13 cellular contexts compared by ENCODE assay signal in genomic region chr11:121476379-121477032, GRCh38. TPM values are rescaled to one million over a fixed set of nuclear protein-coding genes. Genes with fewer than 3 reads are reported as not detected.
A peak's percentile ranks its signal among the peaks of the same experiment; 100 is the strongest.
DNase-seq lines count a peak whose midpoint lies in the region; ATAC-seq, FAIRE-seq and TF ChIP-seq lines count a peak whose summit lies in the region.
"Had no signal": no experiment of that assay in that cellular context is flagged by ENCODE, and none has a peak within 500 bp of the region (broad histone marks: within the 10 kb centered on the region; RNA-seq: fewer than 3 reads in every experiment).

No MANE protein-coding gene starts in this region.

- CTCF ChIA-PET in Panc1 (lab: Charles Lee) = no interaction called here

- no peak for TF ChIP-seq POLR2A in gastroesophageal sphincter (IDR thresholded peaks at IDR 0.05)

- H3K36me3 ChIP-seq in Panc1 (ENCODE audit: control insufficient read depth, insufficient read depth, low read length) (no peaks in the 10 kb centered on the region), keratinocyte (ENCODE audit: control insufficient read depth in 2 of 2, extremely low read depth in 1 of 2, insufficient read depth in 2 of 2, low read length in 2 of 2) (peaks cover 0 to 3% of the 10 kb centered on the region in 2 experiments), gastroesophageal sphincter (peaks cover 0 to 11% of the 10 kb centered on the region in 2 donors)
- H3K36me3 ChIP-seq: gastrocnemius medialis, left ventricle myocardium inferior had no signal

- intact Hi-C loops in Panc1 (cut with micrococcal nuclease; ENCODE audit: unreplicated experiment) = no loop called here

- H3K4me2 ChIP-seq in keratinocyte (ENCODE audit: control insufficient read depth, extremely low read depth, insufficient read depth, low read depth, low read length) = no peak overlapping the region

- H3K27me3 ChIP-seq in Panc1 (ENCODE audit: control insufficient read depth, insufficient read depth, low read length) (no peaks in the 10 kb centered on the region), keratinocyte (ENCODE audit: control insufficient read depth, extremely low read depth, insufficient read depth, low read length) (no peaks in the 10 kb centered on the region), gastroesophageal sphincter (no peaks in the 10 kb centered on the region)
- H3K27me3 ChIP-seq: gastrocnemius medialis had no signal

- no peaks in the 10 kb centered on the region for H3K79me2 ChIP-seq in keratinocyte (ENCODE audit: control insufficient read depth, insufficient read depth, low read length)

- H3K4me3 ChIP-seq in Panc1 (ENCODE audit: low read depth in 2 of 2, low read length in 2 of 2) (no peak overlapping the region), keratinocyte (ENCODE audit: control insufficient read depth in 2 of 3, extremely low read depth in 1 of 3, insufficient read depth in 2 of 3, low read depth in 1 of 3, low read length in 3 of 3) (no peak overlapping the region), gastroesophageal sphincter (no peak overlapping the region)
- H3K4me3 ChIP-seq: gastrocnemius medialis, left ventricle myocardium inferior had no signal

- H3K4me1 Mint-ChIP-seq in stimulated activated naive CD8-positive, alpha-beta T cell treated with anti-CD3 and anti-CD28 coated beads, Interleukin-15, Interleukin-2, amounts not matched to agents 100 ng/mL and 50 ng/mL, for 24 hours (ENCODE audit: low read depth) = peaks cover 76% of the 10 kb centered on the region

- no peaks in the 10 kb centered on the region for H3K9me1 ChIP-seq in keratinocyte (ENCODE audit: control insufficient read depth, extremely low read depth, insufficient read depth, low read length)

- TF ChIP-seq CTCF in Panc1 (IDR thresholded peaks at IDR 0.05) (no peak), keratinocyte (optimal IDR thresholded peaks at IDR 0.05 in 1 of 3, IDR thresholded peaks at IDR 0.05 in 1 of 3, conservative IDR thresholded peaks at IDR 0.05 in 1 of 3; ENCODE audit: extremely low read depth in 1 of 3, insufficient read depth in 2 of 3, low read length in 3 of 3) (no peak), gastroesophageal sphincter (IDR thresholded peaks at IDR 0.05) (no peak), D721Med (IDR thresholded peaks at IDR 0.05; ENCODE audit: insufficient read depth, missing control alignments) (no peak)

- POLR2A ChIA-PET in Panc1 (lab: Charles Lee) = no interaction called here

- no TSS peak for BruUV-seq in Panc1 (replicated peaks; lab: Mats Ljungman, UMichigan)

- H3K9me3 Mint-ChIP-seq in stimulated activated naive CD8-positive, alpha-beta T cell treated with anti-CD3 and anti-CD28 coated beads, Interleukin-15, Interleukin-2, amounts not matched to agents 100 ng/mL and 50 ng/mL, for 24 hours = no peaks in the 10 kb centered on the region

- H3K27ac Mint-ChIP-seq in stimulated activated naive CD8-positive, alpha-beta T cell treated with anti-CD3 and anti-CD28 coated beads, Interleukin-15, Interleukin-2, amounts not matched to agents 100 ng/mL and 50 ng/mL, for 24 hours = peak overlapping the region; percentile 54

- no peaks in the 10 kb centered on the region for H3K27me3 Mint-ChIP-seq in stimulated activated naive CD8-positive, alpha-beta T cell treated with anti-CD3 and anti-CD28 coated beads, Interleukin-15, Interleukin-2, amounts not matched to agents 100 ng/mL and 50 ng/mL, for 24 hours

- H2AFZ ChIP-seq in keratinocyte (ENCODE audit: control insufficient read depth, low read length) = no peak overlapping the region

- no peaks in the 10 kb centered on the region for H4K20me1 ChIP-seq in keratinocyte (ENCODE audit: control insufficient read depth, extremely low read depth, insufficient read depth, low read length)

- dilution Hi-C loops in keratinocyte (cut with MboI; ENCODE audit: extremely low pct_ligation_motif_present, low sequenced_read_pairs) = no loop called here

- ATAC-seq in stimulated activated naive CD8-positive, alpha-beta T cell treated with anti-CD3 and anti-CD28 coated beads, Interleukin-15, Interleukin-2, amounts not matched to agents 100 U/mL and 50 U/mL, for 24 hours = no peak
- ATAC-seq in Panc1 (no peak), GM18858 (IDR thresholded peaks at IDR 0.05; ENCODE audit: unreplicated experiment) (no peak), gastroesophageal sphincter (no peak)
- ATAC-seq: gastrocnemius medialis, SK-N-SH treated with all-trans-retinoic acid at 6 μM for 48 hours had no signal

- H3K4me1 ChIP-seq in Panc1 (ENCODE audit: control insufficient read depth, insufficient read depth, low read length) (no peaks in the 10 kb centered on the region), keratinocyte (ENCODE audit: control insufficient read depth, extremely low read depth, insufficient read depth, low read length) (peaks cover 10% of the 10 kb centered on the region), gastroesophageal sphincter (peaks cover 0 to 13% (median 0%) of the 10 kb centered on the region in 3 donors)
- H3K4me1 ChIP-seq: gastrocnemius medialis had no signal

- DNase-seq in stimulated activated naive CD8-positive, alpha-beta T cell treated with anti-CD3 and anti-CD28 coated beads, Interleukin-15, Interleukin-2, amounts not matched to agents 100 U/mL and 50 U/mL, for 24 hours = no peak
- DNase-seq in Panc1 (ENCODE audit: low read depth, low spot score) = no peak
- DNase-seq in keratinocyte (ENCODE audit: low read depth, low spot score) = no peak
- peak; percentile 22 for DNase-seq in urothelium cell line (ENCODE audit: low spot score)
- DNase-seq in D721Med (ENCODE audit: insufficient read length, low spot score) = no peak
- DNase-seq: activated CD4-positive, alpha-beta T cell treated with anti-CD3 and anti-CD28 coated beads, Interleukin-2, amount 50 U/mL, for 4 hours; gastrocnemius medialis; left ventricle myocardium inferior had no signal

- H3K27ac ChIP-seq in Panc1 (ENCODE audit: low read length) (0 out of 2 replicates have a peak overlapping the region, but pooled peaks have one; percentile 31), keratinocyte (ENCODE audit: control insufficient read depth, insufficient read depth, low read length) (peak overlapping the region; percentile 33), gastroesophageal sphincter (no peak overlapping the region)
- H3K27ac ChIP-seq: gastrocnemius medialis, left ventricle myocardium inferior had no signal

- WGBS in gastroesophageal sphincter (ENCODE audit: low coverage in 1 of 2), 2 donors = 61 to 70% methylated on average over 2 to 4 of the region's 5 CpGs

- FAIRE-seq in keratinocyte (lab: Jason Lieb, UNC) (peak; percentile 94), urothelium cell line (lab: Jason Lieb, UNC) (no peak), D721Med (lab: Jason Lieb, UNC) (no peak)
- FAIRE-seq: GM18507 had no signal

- no peaks in the 10 kb centered on the region for H3K9me3 ChIP-seq in Panc1 (ENCODE audit: control insufficient read depth, insufficient read depth, low read depth, low read length)
- H3K9me3 ChIP-seq in keratinocyte (ENCODE audit: control insufficient read depth, low read depth, low read length) = no peaks in the 10 kb centered on the region
- H3K9me3 ChIP-seq in gastroesophageal sphincter = no peaks in the 10 kb centered on the region
- H3K9me3 ChIP-seq: gastrocnemius medialis, left ventricle myocardium inferior had no signal

- TF ChIP-seq EP300 in gastroesophageal sphincter (IDR thresholded peaks at IDR 0.05) = no peak

- no peak overlapping the region for H3K4me3 Mint-ChIP-seq in stimulated activated naive CD8-positive, alpha-beta T cell treated with anti-CD3 and anti-CD28 coated beads, Interleukin-15, Interleukin-2, amounts not matched to agents 100 ng/mL and 50 ng/mL, for 24 hours

- no peak overlapping the region for H3K9ac ChIP-seq in keratinocyte (ENCODE audit: control insufficient read depth, extremely low read depth, insufficient read depth, low read length)

- in situ Hi-C loops in Panc1 (cut with HindIII; ENCODE audit: low pct_unique_long_range_greater_than_20kb, low sequenced_read_pairs) = no loop called here

- peaks cover 30% of the 10 kb centered on the region for H3K36me3 Mint-ChIP-seq in stimulated activated naive CD8-positive, alpha-beta T cell treated with anti-CD3 and anti-CD28 coated beads, Interleukin-15, Interleukin-2, amounts not matched to agents 100 ng/mL and 50 ng/mL, for 24 hours (ENCODE audit: low read depth)

RNA-seq across cellular contexts. Expression of gene SORL1, which starts 24.4 kb away (rescaled TPM):
- 36.3 TPM for total RNA-seq in Panc1 (2021; ENCODE audit: unreplicated experiment)
- polyA plus RNA-seq in Panc1 (2012; ENCODE audit: insufficient read length) = 30.4 TPM
- 38.9 to 81.8 TPM (median 46.1 TPM) in 3 replicates for polyA plus RNA-seq in keratinocyte
- polyA plus RNA-seq in keratinocyte (2011; ENCODE audit: low read depth) = 6.3 TPM
- polyA plus RNA-seq in keratinocyte (2011; cell fraction: cytosol; rRNA removed) = 16.3 and 21.8 TPM in 2 replicates
- 93.7 and 110 TPM in 2 replicates for polyA plus RNA-seq in keratinocyte (2011; cell fraction: nucleus; rRNA removed)
- polyA plus RNA-seq in keratinocyte (2012; ENCODE audit: low replicate concordance) = 7.1 and 52.3 TPM in 2 replicates
- polyA minus RNA-seq in keratinocyte = 240 to 444 TPM (median 278 TPM) in 3 replicates
- polyA minus RNA-seq in keratinocyte (2011; cell fraction: cytosol; rRNA and poly(A)+ RNA removed) = 80.4 TPM
- polyA minus RNA-seq in keratinocyte (2011; cell fraction: nucleus; rRNA and poly(A)+ RNA removed) = 253 and 438 TPM in 2 replicates
- 10 to 100 TPM in 2 of 4 donors, 1 to 10 TPM in 2; 7.1 to 12.6 (median 10.6) TPM for total RNA-seq in gastroesophageal sphincter

Comparison
In these comparisons a context has a peak if more than half of its experiments do, and no peak if none do; other contexts are left out.
1. H3K27ac ChIP-seq: peak in Panc1 (single experiment) and keratinocyte (single experiment); none in gastroesophageal sphincter (0 of 4).